Comparison of ENCODE assay signal across 9 cellular contexts in the genomic region with DNA sequence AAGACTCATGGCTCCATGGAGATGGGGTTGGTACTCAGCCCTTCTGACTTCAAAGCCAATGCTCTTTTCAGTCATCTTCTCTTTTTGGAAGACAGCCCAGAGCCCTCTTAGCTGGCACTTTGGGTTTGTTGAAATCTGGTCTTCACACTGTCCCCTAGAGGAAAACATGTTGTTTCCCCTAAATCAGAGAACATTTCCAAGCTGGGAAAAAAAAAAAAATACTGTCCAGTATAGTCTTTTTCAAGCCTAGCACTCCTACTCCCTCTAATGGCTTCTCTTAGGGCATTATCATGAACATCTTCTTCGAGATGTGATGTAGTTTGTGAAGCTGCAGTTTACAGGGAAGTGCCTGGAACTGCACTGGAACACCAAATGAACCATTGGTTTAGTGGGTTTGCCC. TPM values are rescaled to one million over a fixed set of nuclear protein-coding genes. Genes with fewer than 3 reads are reported as not detected.
DNase-seq lines count a peak whose midpoint lies in the region; ATAC-seq and TF ChIP-seq lines count a peak whose summit lies in the region.
"Had no signal": no experiment of that assay in that cellular context is flagged by ENCODE, and none has a peak within 500 bp of the region (broad histone marks: within the 10 kb centered on the region; RNA-seq: fewer than 3 reads in every experiment).

No MANE protein-coding gene starts in this region.

- no peak overlapping the region for H3K27ac Mint-ChIP-seq in activated naive CD4-positive, alpha-beta T cell treated with anti-CD3 and anti-CD28 coated beads, Interleukin-2, amount 50 U/mL, for 72 hours
- H3K27ac Mint-ChIP-seq: activated B cell treated with CpG ODN at 0.5 μM for 24 hours had no signal

- H2AFZ ChIP-seq in fibroblast of lung (ENCODE audit: low read length): peak overlapping the region; percentile 5

- H3K27ac ChIP-seq in fibroblast of lung (ENCODE audit: insufficient read depth, low read length) (no peak overlapping the region), testis (no peak overlapping the region)

- peaks cover 8% of the 10 kb centered on the region for H3K4me1 ChIP-seq in fibroblast of lung (ENCODE audit: control insufficient read depth, extremely low read depth, insufficient read depth, low read length)
- H3K4me1 ChIP-seq in testis: peaks cover 17% of the 10 kb centered on the region

- H3K36me3 ChIP-seq in fibroblast of lung (ENCODE audit: control insufficient read depth, insufficient read depth, low read length): no peaks in the 10 kb centered on the region
- no peaks in the 10 kb centered on the region for H3K36me3 ChIP-seq in testis (ENCODE audit: low read depth, missing control alignments)

- TF ChIP-seq POLR2A in testis (IDR thresholded peaks at IDR 0.05): no peak

- no peaks in the 10 kb centered on the region for H3K27me3 ChIP-seq in fibroblast of lung (ENCODE audit: control insufficient read depth, insufficient read depth, low read length)
- H3K27me3 ChIP-seq in testis: no peaks in the 10 kb centered on the region

- intact Hi-C loops in testis (cut with DNase I; ENCODE audit: low total_unique reads): loop anchor here (10.0 kb wide), 2 partner anchors 65 to 175 kb away; a partner anchor contains a TSS

- ATAC-seq in activated naive CD4-positive, alpha-beta T cell treated with anti-CD3 and anti-CD28 coated beads, Interleukin-2, amount 50 U/mL, for 72 hours: no peak

- no peak overlapping the region for H3K4me2 ChIP-seq in fibroblast of lung (ENCODE audit: extremely low read depth, insufficient read depth, low read length)

- DNase-seq in NCI-H82 (lab: John Stamatoyannopoulos, UW) (peak; percentile 24), NCI-H82 treated with DMSO at 0.1 percent for 48 hours (lab: John Stamatoyannopoulos, UW; ENCODE audit: unreplicated experiment) (no peak), NCI-H748 treated with DMSO at 0.1 percent for 48 hours (lab: John Stamatoyannopoulos, UW) (peak; percentile 11), fibroblast of lung (ENCODE audit: low read depth in 2 of 2) (peak; percentile 57 to 74), testis (no peak), hypothalamus (lab: John Stamatoyannopoulos, UW) (no peak)
- no peak for DNase-seq in activated naive CD4-positive, alpha-beta T cell treated with anti-CD3 and anti-CD28 coated beads, Interleukin-2, amount 50 U/mL, for 72 hours (ENCODE audit: low spot score in 2 of 2)
- DNase-seq in stimulated activated CD8-positive, alpha-beta memory T cell treated with anti-CD3 and anti-CD28 coated beads, Interleukin-4, amount 100 ng/mL, for 48 hours: no peak
- DNase-seq: activated B cell treated with CpG ODN at 0.5 μM for 24 hours had no signal

- TF ChIP-seq CTCF in fibroblast of lung (conservative IDR thresholded peaks at IDR 0.05 in 1 of 2, IDR thresholded peaks at IDR 0.05 in 1 of 2; ENCODE audit: low read depth in 1 of 2, low read length in 2 of 2) (peak; percentile 59 to 68), testis (IDR thresholded peaks at IDR 0.05) (peak; percentile 23 to 35 (median 25))

- H4K20me1 ChIP-seq in fibroblast of lung (ENCODE audit: control insufficient read depth, extremely low read depth, insufficient read depth, low read length): peaks cover 1% of the 10 kb centered on the region

- H3K9me3 ChIP-seq in fibroblast of lung (ENCODE audit: control insufficient read depth, insufficient read depth, low read depth, low read length) (no peaks in the 10 kb centered on the region), testis (no peaks in the 10 kb centered on the region)

- H3K36me3 Mint-ChIP-seq in activated naive CD4-positive, alpha-beta T cell treated with anti-CD3 and anti-CD28 coated beads, Interleukin-2, amount 50 U/mL, for 72 hours: peaks cover 7 to 9% of the 10 kb centered on the region in 2 donors

- H3K9me3 Mint-ChIP-seq in activated naive CD4-positive, alpha-beta T cell treated with anti-CD3 and anti-CD28 coated beads, Interleukin-2, amount 50 U/mL, for 72 hours: no peaks in the 10 kb centered on the region
- H3K9me3 Mint-ChIP-seq: activated B cell treated with CpG ODN at 0.5 μM for 24 hours had no signal

- no peak overlapping the region for H3K4me3 ChIP-seq in fibroblast of lung (replicated peaks in 1 of 4; ENCODE audit: control extremely low read depth in 1 of 4, insufficient read depth in 1 of 4, low read depth in 3 of 4, low read length in 4 of 4)
- no peak overlapping the region for H3K4me3 ChIP-seq in testis

- 22 to 32% methylated on average over 1 of the region's 1 CpG for WGBS in testis, 2 donors

- peaks cover 15% of the 10 kb centered on the region for H3K79me2 ChIP-seq in fibroblast of lung (ENCODE audit: control insufficient read depth, insufficient read depth, low read length)

- H3K9ac ChIP-seq in fibroblast of lung (ENCODE audit: insufficient read depth, low read length): no peak overlapping the region

RNA-seq across cellular contexts. Expression of a gene that starts 3.0 kb away (rescaled TPM):
- 66.0 and 71.0 TPM in 2 replicates for total RNA-seq in fibroblast of lung
- polyA plus RNA-seq in fibroblast of lung: 77.4 and 89.9 TPM in 2 replicates
- polyA plus RNA-seq in fibroblast of lung (2012): 32.3 and 42.8 TPM in 2 replicates
- 45.6 and 97.4 TPM in 2 replicates for polyA minus RNA-seq in fibroblast of lung (ENCODE audit: low replicate concordance)
- 100 to 1,000 TPM; 208 to 253 TPM for total RNA-seq in testis
- polyA plus RNA-seq in testis (ENCODE audit: insufficient read depth, low read depth, low replicate concordance): 354 TPM
- 10 to 100 TPM; 40.8 to 45.2 TPM for total RNA-seq in activated naive CD4-positive, alpha-beta T cell treated with anti-CD3 and anti-CD28 coated beads, Interleukin-2, amount 50 U/mL, for 72 hours

RNA-seq across cellular contexts. Expression of a gene that starts 5.0 kb away (rescaled TPM):
- total RNA-seq in fibroblast of lung (9.2 and 13.2 TPM in 2 replicates), testis (10 to 100 TPM; 47.2 to 58.6 TPM)
- polyA plus RNA-seq in fibroblast of lung (13.7 and 14.2 TPM in 2 replicates), testis (ENCODE audit: insufficient read depth, low read depth, low replicate concordance) (51.6 TPM)
- 14.5 and 18.4 TPM in 2 replicates for polyA plus RNA-seq in fibroblast of lung (2012)
- 10.7 and 13.6 TPM in 2 replicates for polyA minus RNA-seq in fibroblast of lung (ENCODE audit: low replicate concordance)
- not detected for total RNA-seq in activated naive CD4-positive, alpha-beta T cell treated with anti-CD3 and anti-CD28 coated beads, Interleukin-2, amount 50 U/mL, for 72 hours

Comparison
In these comparisons a context has a peak if more than half of its experiments do, and no peak if none do; other contexts are left out.
1. DNase-seq: peak in NCI-H82 (single experiment), NCI-H748 treated with DMSO at 0.1 percent for 48 hours (single experiment) and fibroblast of lung (2 of 2); none in NCI-H82 treated with DMSO at 0.1 percent for 48 hours (single experiment), testis (single experiment), hypothalamus (0 of 51), activated naive CD4-positive, alpha-beta T cell treated with anti-CD3 and anti-CD28 coated beads, Interleukin-2, amount 50 U/mL, for 72 hours (0 of 2) and stimulated activated CD8-positive, alpha-beta memory T cell treated with anti-CD3 and anti-CD28 coated beads, Interleukin-4, amount 100 ng/mL, for 48 hours (single experiment).